Comparison of ENCODE assay signal across 15 cellular contexts in the genomic region with DNA sequence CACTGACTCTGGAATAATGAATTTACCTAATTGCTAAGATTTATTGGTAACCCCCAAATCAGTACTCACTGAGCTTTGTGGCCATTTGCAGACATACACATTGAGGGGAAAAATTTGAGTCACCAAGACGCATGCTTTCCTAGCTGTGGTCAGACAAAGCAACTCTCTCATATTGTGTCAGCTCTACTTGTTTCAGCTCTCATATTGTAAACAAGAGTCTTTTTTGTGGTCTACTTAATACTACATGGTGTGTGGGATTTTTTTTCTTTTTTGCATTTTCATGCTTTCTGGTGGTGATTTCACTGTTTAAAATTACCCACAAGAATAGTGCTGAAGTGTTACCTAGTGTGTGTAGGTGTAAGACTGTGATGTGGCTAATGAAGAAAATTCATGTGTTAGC.
DNase-seq lines count a peak whose midpoint lies in the region; ATAC-seq and TF ChIP-seq lines count a peak whose summit lies in the region.
"Had no signal": no experiment of that assay in that cellular context is flagged by ENCODE, and none has a peak within 500 bp of the region (broad histone marks: within the 10 kb centered on the region; RNA-seq: fewer than 3 reads in every experiment).

No MANE protein-coding gene starts in this region.

- H3K9me3 ChIP-seq in naive thymus-derived CD4-positive, alpha-beta T cell (ENCODE audit: control insufficient read depth in 2 of 3, low read length in 3 of 3), result peaks cover 0 to 14% (median 0%) of the 10 kb centered on the region in 3 experiments
- H3K9me3 ChIP-seq in transverse colon, result peaks cover 0 to 14% of the 10 kb centered on the region in 2 donors

- H3K27me3 Mint-ChIP-seq in naive thymus-derived CD4-positive, alpha-beta T cell, result no peaks in the 10 kb centered on the region
- no peaks in the 10 kb centered on the region for H3K27me3 Mint-ChIP-seq in activated CD4-positive, alpha-beta T cell treated with anti-CD3 and anti-CD28 coated beads, Interleukin-2, amount 10 ng/mL, durations not matched to agents 24 days and 14 days
- H3K27me3 Mint-ChIP-seq: activated naive CD4-positive, alpha-beta T cell treated with anti-CD3 and anti-CD28 coated beads, Interleukin-2, amount 50 U/mL, for 24 hours had no signal

- no peaks in the 10 kb centered on the region for H3K36me3 ChIP-seq in naive thymus-derived CD4-positive, alpha-beta T cell (ENCODE audit: control insufficient read depth in 2 of 3, insufficient read depth in 3 of 3, low read length in 3 of 3)
- no peaks in the 10 kb centered on the region for H3K36me3 ChIP-seq in transverse colon
- H3K36me3 ChIP-seq: gastroesophageal sphincter had no signal

- peak; percentile 54 for DNase-seq in GM12865 (ENCODE audit: low read depth)
- DNase-seq in naive thymus-derived CD4-positive, alpha-beta T cell, result no peak
- DNase-seq in transverse colon, result no peak
- no peak for DNase-seq in activated CD4-positive, alpha-beta T cell treated with anti-CD3 and anti-CD28 coated beads, Interleukin-2, amount 10 ng/mL, durations not matched to agents 24 days and 14 days
- DNase-seq in kidney glomerular epithelial cell (lab: John Stamatoyannopoulos, UW), result no peak
- DNase-seq: DMS 273 treated with DMSO at 0.1 percent for 48 hours; left cardiac atrium; NCI-H1417 treated with DMSO at 0.1 percent for 48 hours; NK-92 treated with Interleukin-12 subunit alpha and Interleukin-12 subunit beta, amount 100 ng/mL, for 24 hours had no signal

- H3K36me3 Mint-ChIP-seq in naive thymus-derived CD4-positive, alpha-beta T cell, result peaks cover 0 to 4% (median 1%) of the 10 kb centered on the region in 5 donors
- no peaks in the 10 kb centered on the region for H3K36me3 Mint-ChIP-seq in activated CD4-positive, alpha-beta T cell treated with anti-CD3 and anti-CD28 coated beads, Interleukin-2, amount 10 ng/mL, durations not matched to agents 24 days and 14 days (ENCODE audit: low read depth)
- H3K36me3 Mint-ChIP-seq: activated naive CD4-positive, alpha-beta T cell treated with anti-CD3 and anti-CD28 coated beads, Interleukin-2, amount 50 U/mL, for 24 hours had no signal

- CTCF ChIA-PET in naive thymus-derived CD4-positive, alpha-beta T cell (lab: Charles Lee), result no interaction called here

- WGBS in transverse colon (ENCODE audit: low coverage in 1 of 2), 2 donors, result 33 to 81% methylated on average over 1 of the region's 1 CpG

- H3K27ac ChIP-seq in naive thymus-derived CD4-positive, alpha-beta T cell (ENCODE audit: low read depth, low read length), result no peak overlapping the region
- H3K27ac ChIP-seq in transverse colon, result no peak overlapping the region
- H3K27ac ChIP-seq: A549, gastroesophageal sphincter had no signal

- no peaks in the 10 kb centered on the region for H3K4me1 Mint-ChIP-seq in naive thymus-derived CD4-positive, alpha-beta T cell
- H3K4me1 Mint-ChIP-seq in activated CD4-positive, alpha-beta T cell treated with anti-CD3 and anti-CD28 coated beads, Interleukin-2, amount 10 ng/mL, durations not matched to agents 24 days and 14 days, result no peaks in the 10 kb centered on the region
- H3K4me1 Mint-ChIP-seq: activated naive CD4-positive, alpha-beta T cell treated with anti-CD3 and anti-CD28 coated beads, Interleukin-2, amount 50 U/mL, for 24 hours had no signal

- no peak for TF ChIP-seq EP300 in transverse colon (IDR thresholded peaks at IDR 0.05; ENCODE audit: low read depth)

- H3K4me3 ChIP-seq in GM12865 (ENCODE audit: low read depth, low read length) (no peak overlapping the region), transverse colon (no peak overlapping the region)
- H3K4me3 ChIP-seq in naive thymus-derived CD4-positive, alpha-beta T cell (ENCODE audit: low read length), result no peak overlapping the region
- H3K4me3 ChIP-seq: A549, gastroesophageal sphincter had no signal

- intact Hi-C loops in naive thymus-derived CD4-positive, alpha-beta T cell (cut with micrococcal nuclease), result no loop called here
- intact Hi-C loops in transverse colon (cut with DNase I; ENCODE audit: low total_unique reads), result no loop called here
- intact Hi-C loops in activated CD4-positive, alpha-beta T cell treated with anti-CD3 and anti-CD28 coated beads, Interleukin-2, amount 10 ng/mL, durations not matched to agents 24 days and 14 days (cut with micrococcal nuclease), result no loop called here

- H3K9me3 Mint-ChIP-seq in naive thymus-derived CD4-positive, alpha-beta T cell, result peaks cover 3 to 43% (median 19%) of the 10 kb centered on the region in 11 donors
- peaks cover 11% of the 10 kb centered on the region for H3K9me3 Mint-ChIP-seq in activated CD4-positive, alpha-beta T cell treated with anti-CD3 and anti-CD28 coated beads, Interleukin-2, amount 10 ng/mL, durations not matched to agents 24 days and 14 days

- TF ChIP-seq POLR2A in transverse colon (IDR thresholded peaks at IDR 0.05), result no peak

- peak; percentile 97 for ATAC-seq in GM19452 (IDR thresholded peaks at IDR 0.05; ENCODE audit: unreplicated experiment)
- ATAC-seq in HG02798 (IDR thresholded peaks at IDR 0.05; ENCODE audit: poor library complexity, unreplicated experiment), result peak; percentile 99
- peak; percentile 99 for ATAC-seq in HG03439 (IDR thresholded peaks at IDR 0.05; ENCODE audit: unreplicated experiment)
- no peak for ATAC-seq in naive thymus-derived CD4-positive, alpha-beta T cell
- ATAC-seq: A549, gastroesophageal sphincter, left cardiac atrium had no signal

- no peaks in the 10 kb centered on the region for H3K4me1 ChIP-seq in naive thymus-derived CD4-positive, alpha-beta T cell (ENCODE audit: control insufficient read depth in 2 of 2, insufficient read depth in 2 of 2, low read length in 2 of 2)
- H3K4me1 ChIP-seq in transverse colon, result no peaks in the 10 kb centered on the region
- H3K4me1 ChIP-seq: A549, gastroesophageal sphincter had no signal

- H3K27me3 ChIP-seq in naive thymus-derived CD4-positive, alpha-beta T cell (ENCODE audit: control insufficient read depth in 2 of 2, insufficient read depth in 2 of 2, low read length in 2 of 2), result no peaks in the 10 kb centered on the region
- no peaks in the 10 kb centered on the region for H3K27me3 ChIP-seq in transverse colon
- H3K27me3 ChIP-seq: gastroesophageal sphincter had no signal

- TF ChIP-seq CTCF in GM12865 (IDR thresholded peaks at IDR 0.05; ENCODE audit: insufficient read depth, low read depth, low read length, missing control alignments) (no peak), transverse colon (IDR thresholded peaks at IDR 0.05) (no peak)

- in situ Hi-C loops in transverse colon (cut with MboI; ENCODE audit: low pct_ligation_motif_present in 1 of 4, low pct_unique_long_range_greater_than_20kb in 1 of 4, low sequenced_read_pairs in 3 of 4), result no loop called here

- H3K4me3 Mint-ChIP-seq in naive thymus-derived CD4-positive, alpha-beta T cell, result no peak overlapping the region
- H3K4me3 Mint-ChIP-seq in activated CD4-positive, alpha-beta T cell treated with anti-CD3 and anti-CD28 coated beads, Interleukin-2, amount 10 ng/mL, durations not matched to agents 24 days and 14 days, result no peak overlapping the region
- H3K4me3 Mint-ChIP-seq: activated naive CD4-positive, alpha-beta T cell treated with anti-CD3 and anti-CD28 coated beads, Interleukin-2, amount 50 U/mL, for 24 hours had no signal

- POLR2A ChIA-PET in naive thymus-derived CD4-positive, alpha-beta T cell (lab: Charles Lee), result no interaction called here

- H3K27ac Mint-ChIP-seq in naive thymus-derived CD4-positive, alpha-beta T cell, result no peak overlapping the region
- H3K27ac Mint-ChIP-seq in activated CD4-positive, alpha-beta T cell treated with anti-CD3 and anti-CD28 coated beads, Interleukin-2, amount 10 ng/mL, durations not matched to agents 24 days and 14 days, result no peak overlapping the region
- H3K27ac Mint-ChIP-seq: activated naive CD4-positive, alpha-beta T cell treated with anti-CD3 and anti-CD28 coated beads, Interleukin-2, amount 50 U/mL, for 24 hours had no signal
